16 cellular contexts compared by ENCODE assay signal in the genomic region with DNA sequence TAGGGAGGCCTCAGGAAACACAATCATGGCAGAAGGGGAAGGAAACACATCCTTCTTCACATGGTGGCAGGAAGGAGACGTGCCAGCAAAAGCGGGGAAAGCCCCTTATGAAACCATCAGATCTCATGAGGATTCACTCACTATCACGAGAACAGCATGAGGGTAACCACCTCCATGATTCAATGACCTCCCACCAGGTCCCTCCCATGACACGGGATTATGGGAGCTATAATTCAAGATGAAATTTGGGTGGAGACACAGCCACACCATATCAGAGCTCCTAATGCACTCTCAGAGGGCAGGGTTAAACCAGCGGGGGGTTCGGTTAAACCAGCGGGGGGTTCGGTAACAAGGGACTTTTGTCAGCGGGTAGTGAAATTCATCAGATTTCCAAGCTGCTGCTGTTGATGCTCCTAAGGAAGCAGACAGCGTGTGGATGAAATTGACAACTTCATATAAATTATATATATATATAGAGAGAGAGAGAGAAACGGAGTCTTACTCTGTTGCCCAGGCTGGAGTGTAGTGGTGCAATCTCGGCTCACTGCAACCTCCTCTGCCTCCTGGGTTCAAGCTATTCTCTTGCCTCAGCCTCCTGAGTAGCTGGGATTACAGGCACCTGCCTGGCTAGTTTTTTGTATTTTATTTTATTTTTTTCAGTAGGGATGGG. TPM values are rescaled to one million over a fixed set of nuclear protein-coding genes. Genes with fewer than 3 reads are reported as not detected.
DNase-seq lines count a peak whose midpoint lies in the region; ATAC-seq and TF ChIP-seq lines count a peak whose summit lies in the region.
"Had no signal": no experiment of that assay in that cellular context is flagged by ENCODE, and none has a peak within 500 bp of the region (broad histone marks: within the 10 kb centered on the region; RNA-seq: fewer than 3 reads in every experiment).

No MANE protein-coding gene starts in this region.

- H3K27me3 Mint-ChIP-seq in CD14-positive monocyte (ENCODE audit: low read depth in 3 of 3), result peaks cover 2 to 5% (median 5%) of the 10 kb centered on the region in 3 donors
- no peaks in the 10 kb centered on the region for H3K27me3 Mint-ChIP-seq in dendritic cell treated with granulocyte-macrophage colony-stimulating factor and Interleukin-4, amounts not matched to agents 40 ng/mL and 50 ng/mL, for 4 days
- H3K27me3 Mint-ChIP-seq: activated CD4-positive, alpha-beta memory T cell treated with anti-CD3 and anti-CD28 coated beads, Interleukin-2, amount 10 ng/mL, durations not matched to agents 7 days and 5 days; activated naive CD8-positive, alpha-beta T cell treated with anti-CD3 and anti-CD28 coated beads, Interleukin-2, amount 10 ng/mL, durations not matched to agents 7 days and 5 days; brain had no signal

- no peak for TF ChIP-seq CTCF in CD14-positive monocyte (IDR thresholded peaks at IDR 0.05)

- ATAC-seq in HG03469 (IDR thresholded peaks at IDR 0.05; ENCODE audit: unreplicated experiment), result no peak
- ATAC-seq: activated T-cell treated with anti-CD3 and anti-CD28 coated beads, Interleukin-2, amount 50 U/mL, for 4 hours; HCT116 had no signal

- intact Hi-C loops in CD14-positive monocyte (cut with micrococcal nuclease), result no loop called here
- intact Hi-C loops in dendritic cell treated with granulocyte-macrophage colony-stimulating factor and Interleukin-4, amounts not matched to agents 40 ng/mL and 50 ng/mL, for 4 days (cut with micrococcal nuclease), result no loop called here

- DNase-seq in CD14-positive monocyte (ENCODE audit: low spot score) (no peak), HEK293T (ENCODE audit: extremely low spot score) (peak; percentile 54), lung microvascular endothelial cell (ENCODE audit: low read depth in 2 of 2) (peak; percentile 42 to 78), NCI-H146 treated with DMSO at 0.1 percent for 48 hours (lab: John Stamatoyannopoulos, UW; ENCODE audit: unreplicated experiment) (no peak)
- DNase-seq in effector CD8-positive, alpha-beta T cell (lab: John Stamatoyannopoulos, UW), result no peak
- no peak for DNase-seq in stimulated activated CD4-positive, alpha-beta T cell treated with anti-CD3 and anti-CD28 coated beads, Interleukin-15, amount 100 ng/mL, for 24 hours
- DNase-seq: activated CD4-positive, alpha-beta memory T cell treated with anti-CD3 and anti-CD28 coated beads, Interleukin-2, amount 10 ng/mL, durations not matched to agents 7 days and 5 days; activated naive CD8-positive, alpha-beta T cell treated with anti-CD3 and anti-CD28 coated beads, Interleukin-2, amount 10 ng/mL, durations not matched to agents 7 days and 5 days; activated T-cell treated with anti-CD3 and anti-CD28 coated beads, Interleukin-2, amount 50 U/mL, for 4 hours; NCI-H446 treated with DMSO at 0.1 percent for 48 hours; sigmoid colon; stimulated activated CD4-positive, alpha-beta T cell treated with anti-CD3 and anti-CD28 coated beads, Interleukin-1b, Interleukin-23, amount 100 ng/mL, for 48 hours had no signal

- CTCF ChIA-PET in HEK293T (lab: Yijun Ruan, JAX), result interaction anchor here (3.3 kb wide), 1 partner anchor 18 kb away, joined by 12 read pairs; the partner anchor contains the start of gene RRP1

- peaks cover 39% of the 10 kb centered on the region for H3K4me1 Mint-ChIP-seq in CD14-positive monocyte
- peaks cover 60% of the 10 kb centered on the region for H3K4me1 Mint-ChIP-seq in dendritic cell treated with granulocyte-macrophage colony-stimulating factor and Interleukin-4, amounts not matched to agents 40 ng/mL and 50 ng/mL, for 4 days (ENCODE audit: low read depth)

- no peak overlapping the region for H3K4me3 Mint-ChIP-seq in CD14-positive monocyte
- no peak overlapping the region for H3K4me3 Mint-ChIP-seq in dendritic cell treated with granulocyte-macrophage colony-stimulating factor and Interleukin-4, amounts not matched to agents 40 ng/mL and 50 ng/mL, for 4 days
- H3K4me3 Mint-ChIP-seq: activated CD4-positive, alpha-beta memory T cell treated with anti-CD3 and anti-CD28 coated beads, Interleukin-2, amount 10 ng/mL, durations not matched to agents 7 days and 5 days; activated naive CD8-positive, alpha-beta T cell treated with anti-CD3 and anti-CD28 coated beads, Interleukin-2, amount 10 ng/mL, durations not matched to agents 7 days and 5 days; activated T-cell treated with anti-CD3 and anti-CD28 coated beads, Interleukin-2, amount 50 U/mL, for 4 hours had no signal

- peaks cover 29% of the 10 kb centered on the region in 2 donors for H3K36me3 Mint-ChIP-seq in CD14-positive monocyte
- H3K36me3 Mint-ChIP-seq in dendritic cell treated with granulocyte-macrophage colony-stimulating factor and Interleukin-4, amounts not matched to agents 40 ng/mL and 50 ng/mL, for 4 days (ENCODE audit: low read depth), result peaks cover 55% of the 10 kb centered on the region

- POLR2A ChIA-PET in HEK293T (lab: Yijun Ruan, JAX), result interaction anchor here (1.2 to 1.7 kb wide), 2 partner anchors 10 to 18 kb away, joined by 3 to 4 read pairs; partner anchors contain the start of gene RRP1

- peak overlapping the region in 6 of 7 donors; percentile 4 to 78 (median 42) for H3K27ac Mint-ChIP-seq in CD14-positive monocyte
- peak overlapping the region; percentile 82 for H3K27ac Mint-ChIP-seq in dendritic cell treated with granulocyte-macrophage colony-stimulating factor and Interleukin-4, amounts not matched to agents 40 ng/mL and 50 ng/mL, for 4 days
- H3K27ac Mint-ChIP-seq: activated CD4-positive, alpha-beta memory T cell treated with anti-CD3 and anti-CD28 coated beads, Interleukin-2, amount 10 ng/mL, durations not matched to agents 7 days and 5 days; activated naive CD8-positive, alpha-beta T cell treated with anti-CD3 and anti-CD28 coated beads, Interleukin-2, amount 10 ng/mL, durations not matched to agents 7 days and 5 days had no signal

- H3K9me3 Mint-ChIP-seq in CD14-positive monocyte, result peaks cover 5 to 16% (median 9%) of the 10 kb centered on the region in 7 donors
- peaks cover 12% of the 10 kb centered on the region for H3K9me3 Mint-ChIP-seq in dendritic cell treated with granulocyte-macrophage colony-stimulating factor and Interleukin-4, amounts not matched to agents 40 ng/mL and 50 ng/mL, for 4 days
- H3K9me3 Mint-ChIP-seq: activated CD4-positive, alpha-beta memory T cell treated with anti-CD3 and anti-CD28 coated beads, Interleukin-2, amount 10 ng/mL, durations not matched to agents 7 days and 5 days; activated naive CD8-positive, alpha-beta T cell treated with anti-CD3 and anti-CD28 coated beads, Interleukin-2, amount 10 ng/mL, durations not matched to agents 7 days and 5 days; activated T-cell treated with anti-CD3 and anti-CD28 coated beads, Interleukin-2, amount 50 U/mL, for 4 hours had no signal

TF ChIP-seq in HEK293T, 16 proteins besides CTCF, POLR2A, EP300 and RAD21:
- TF ChIP-seq FOXA1 (IDR thresholded peaks at IDR 0.05) (no peak), LEF1 (IDR thresholded peaks at IDR 0.05; ENCODE audit: borderline replicate concordance) (no peak), BHLHE40 (IDR thresholded peaks at IDR 0.05; ENCODE audit: borderline replicate concordance) (no peak), L3MBTL2 (conservative IDR thresholded peaks at IDR 0.05) (peak; percentile 52), FOXM1 (IDR thresholded peaks at IDR 0.05; ENCODE audit: borderline replicate concordance) (peak; percentile 27; the same call in 1 of the 2 replicates), NFRKB (IDR thresholded peaks at IDR 0.05) (no peak), FOXK2 (IDR thresholded peaks at IDR 0.05) (no peak), TARDBP (IDR thresholded peaks at IDR 0.05) (no peak), ARNT (IDR thresholded peaks at IDR 0.05) (peak; percentile 77), CTBP1 (IDR thresholded peaks at IDR 0.05; ENCODE audit: borderline replicate concordance) (peak; percentile 95), SUZ12 (IDR thresholded peaks at IDR 0.05) (no peak), ELF4 (IDR thresholded peaks at IDR 0.05) (no peak; the same call in 1 of the 2 replicates), SP1 (IDR thresholded peaks at IDR 0.05) (no peak), ZNF384 (IDR thresholded peaks at IDR 0.05) (no peak), HDGF (IDR thresholded peaks at IDR 0.05; ENCODE audit: borderline replicate concordance) (no peak; the same call in 1 of the 2 replicates)
- TF ChIP-seq, protein P1, sequence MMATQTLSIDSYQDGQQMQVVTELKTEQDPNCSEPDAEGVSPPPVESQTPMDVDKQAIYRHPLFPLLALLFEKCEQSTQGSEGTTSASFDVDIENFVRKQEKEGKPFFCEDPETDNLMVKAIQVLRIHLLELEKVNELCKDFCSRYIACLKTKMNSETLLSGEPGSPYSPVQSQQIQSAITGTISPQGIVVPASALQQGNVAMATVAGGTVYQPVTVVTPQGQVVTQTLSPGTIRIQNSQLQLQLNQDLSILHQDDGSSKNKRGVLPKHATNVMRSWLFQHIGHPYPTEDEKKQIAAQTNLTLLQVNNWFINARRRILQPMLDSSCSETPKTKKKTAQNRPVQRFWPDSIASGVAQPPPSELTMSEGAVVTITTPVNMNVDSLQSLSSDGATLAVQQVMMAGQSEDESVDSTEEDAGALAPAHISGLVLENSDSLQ (IDR thresholded peaks at IDR 0.05), result peak; percentile 95

RNA-seq across cellular contexts. Expression of gene CSTB, which starts 4.3 kb away (rescaled TPM):
- 100 to 1,000 TPM; 115 to 120 TPM for polyA plus RNA-seq in CD14-positive monocyte
- 13.1 and 23.0 TPM in 2 replicates for total RNA-seq in lung microvascular endothelial cell

RNA-seq across cellular contexts. Expression of gene RRP1, which starts 17.5 kb away (rescaled TPM):
- polyA plus RNA-seq in CD14-positive monocyte, result 1 to 10 TPM; 2.7 to 4.6 TPM
- 11.1 and 13.9 TPM in 2 replicates for total RNA-seq in lung microvascular endothelial cell

RNA-seq across cellular contexts. Expression of gene PDXK, which starts 52.9 kb away (rescaled TPM):
- polyA plus RNA-seq in CD14-positive monocyte, result 100 to 1,000 TPM; 210 to 214 TPM
- total RNA-seq in lung microvascular endothelial cell, result 20.7 and 23.6 TPM in 2 replicates

Comparison
In these comparisons a context has a peak if more than half of its experiments do, and no peak if none do; other contexts are left out.
1. DNase-seq: peak in HEK293T (single experiment) and lung microvascular endothelial cell (2 of 2); none in CD14-positive monocyte (single experiment), NCI-H146 treated with DMSO at 0.1 percent for 48 hours (single experiment), effector CD8-positive, alpha-beta T cell (single experiment) and stimulated activated CD4-positive, alpha-beta T cell treated with anti-CD3 and anti-CD28 coated beads, Interleukin-15, amount 100 ng/mL, for 24 hours (single experiment).